9 cellular contexts compared by ENCODE assay signal in the genomic region with DNA sequence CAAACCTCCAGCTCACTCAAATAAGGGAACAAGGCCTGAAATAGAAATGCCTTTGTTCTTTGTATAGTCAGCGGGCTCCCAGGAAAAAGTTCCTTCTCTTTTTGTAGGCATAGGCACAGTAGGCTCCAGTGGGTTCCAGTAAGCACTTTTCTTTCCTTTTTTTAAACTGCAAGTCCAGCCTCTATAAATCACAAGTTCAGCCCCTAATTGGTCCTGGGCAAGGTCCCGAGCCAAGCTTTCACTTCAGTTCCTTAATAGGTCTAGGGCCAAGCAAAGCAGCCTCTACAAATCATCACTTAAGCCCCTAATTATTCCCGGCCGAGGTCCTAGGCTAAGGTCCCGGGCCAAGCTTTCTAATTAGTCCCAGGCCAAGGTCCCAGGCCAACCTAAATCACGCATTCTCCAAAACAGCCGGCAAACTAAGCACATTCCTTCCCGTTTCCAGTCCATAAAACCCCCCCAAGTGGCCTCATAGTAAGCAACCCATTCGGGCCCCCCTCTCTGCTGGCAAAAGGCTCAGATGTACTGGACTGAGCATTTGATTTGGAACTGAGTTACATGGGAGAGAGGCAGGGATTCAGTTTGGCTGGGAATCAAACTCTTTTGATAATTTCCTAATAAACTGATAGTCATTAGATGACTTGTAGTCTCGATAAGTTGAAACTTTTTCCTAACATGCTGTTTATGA. TPM values are rescaled to one million over a fixed set of nuclear protein-coding genes. Genes with fewer than 3 reads are reported as not detected.
DNase-seq lines count a peak whose midpoint lies in the region; ATAC-seq and TF ChIP-seq lines count a peak whose summit lies in the region.
"Not testable (repeated sequence)": the region's sequence is repeated elsewhere in the genome, so short reads cannot be mapped to it uniquely, and the experiment has no call there.
"Had no signal": no experiment of that assay in that cellular context is flagged by ENCODE, and none has a peak within 500 bp of the region (broad histone marks: within the 10 kb centered on the region; RNA-seq: fewer than 3 reads in every experiment).

No MANE protein-coding gene starts in this region.

- H3K4me1 Mint-ChIP-seq in nephron progenitor cell: peaks cover 17% of the 10 kb centered on the region

- H3K9ac ChIP-seq in iPS-18a (ENCODE audit: low read length); subcutaneous abdominal adipose tissue (ENCODE audit: low read length in 5 of 5): not testable (repeated sequence)

- H3K4me3 ChIP-seq in AG10803 (ENCODE audit: low read length) (peak overlapping the region; percentile 15; the same call in 1 of the 2 replicates), HFF-Myc (replicated peaks; ENCODE audit: low read depth, low read length) (peak overlapping the region; percentile 21), Panc1 (ENCODE audit: low read depth in 2 of 2, low read length in 2 of 2) (peak overlapping the region; percentile 62 to 71), fibroblast of mammary gland (ENCODE audit: control insufficient read depth, low read depth, low read length) (peak overlapping the region; percentile 23), iPS-18a (ENCODE audit: low read length) (peak overlapping the region; percentile 79), subcutaneous abdominal adipose tissue (ENCODE audit: low read depth in 1 of 5, low read length in 5 of 5) (peak overlapping the region in 3 of 5 donors; percentile 16 to 48 (median 24))

- ATAC-seq in Panc1: not testable (repeated sequence)

- peaks cover 14% of the 10 kb centered on the region for H3K9me3 Mint-ChIP-seq in nephron progenitor cell

- DNase-seq in AG10803 (ENCODE audit: low read depth) (peak; percentile 48), astrocyte of the hippocampus (ENCODE audit: low read depth, low spot score) (peak; percentile 62), fibroblast of mammary gland (ENCODE audit: low read depth) (peak; percentile 26), nephron progenitor cell (peak; percentile 42)
- DNase-seq in HFF-Myc (ENCODE audit: extremely low read depth, low read depth); Panc1 (ENCODE audit: low read depth, low spot score): not testable (repeated sequence)

- not testable (repeated sequence) for BruUV-seq in Panc1 (replicated peaks; lab: Mats Ljungman, UMichigan)

- peak overlapping the region; percentile 93 for H3K27ac Mint-ChIP-seq in nephron progenitor cell

- CTCF ChIA-PET in Panc1 (lab: Charles Lee): interaction anchor here (0.7 kb wide), 1 partner anchor 208 kb away, joined by 3 read pairs; no protein-coding TSS in a partner anchor

- POLR2A ChIA-PET in Panc1 (lab: Charles Lee): interaction anchor here (0.6 kb wide), 1 partner anchor 216 kb away, joined by 4 read pairs; no protein-coding TSS in a partner anchor

- TF ChIP-seq CTCF in AG10803 (conservative IDR thresholded peaks at IDR 0.05; ENCODE audit: low read length); HFF-Myc (IDR thresholded peaks at IDR 0.05; ENCODE audit: low read depth, low read length, missing control alignments); Panc1 (IDR thresholded peaks at IDR 0.05); fibroblast of mammary gland (conservative IDR thresholded peaks at IDR 0.05; ENCODE audit: control insufficient read depth, insufficient read depth, low read depth, low read length); nephron progenitor cell (IDR thresholded peaks at IDR 0.05): not testable (repeated sequence)

- not testable (repeated sequence) for H3K9me3 ChIP-seq in Panc1 (ENCODE audit: control insufficient read depth, insufficient read depth, low read depth, low read length); iPS-18a (ENCODE audit: control insufficient read depth, low read depth, low read length); subcutaneous abdominal adipose tissue (ENCODE audit: control insufficient read depth in 5 of 5, low read length in 5 of 5)

- in situ Hi-C loops in Panc1 (cut with HindIII; ENCODE audit: low pct_unique_long_range_greater_than_20kb, low sequenced_read_pairs): loop anchor here (25.0 kb wide), 1 partner anchor 204 kb away; the partner anchor contains the start of gene DUSP12

- peaks cover 13% of the 10 kb centered on the region for H3K4me1 ChIP-seq in Panc1 (ENCODE audit: control insufficient read depth, insufficient read depth, low read length)
- H3K4me1 ChIP-seq in iPS-18a (ENCODE audit: control insufficient read depth, low read depth, low read length): not testable (repeated sequence)
- H3K4me1 ChIP-seq in subcutaneous abdominal adipose tissue (ENCODE audit: control insufficient read depth in 5 of 5, insufficient read depth in 5 of 5, low read length in 5 of 5): peaks cover 0 to 21% (median 18%) of the 10 kb centered on the region in 5 donors

- not testable (repeated sequence) for H3K36me3 ChIP-seq in Panc1 (ENCODE audit: control insufficient read depth, insufficient read depth, low read length); iPS-18a (ENCODE audit: control insufficient read depth, low read depth, low read length); subcutaneous abdominal adipose tissue (ENCODE audit: control insufficient read depth in 5 of 5, insufficient read depth in 5 of 5, low read length in 5 of 5)

- intact Hi-C loops in Panc1 (cut with micrococcal nuclease; ENCODE audit: unreplicated experiment): loop anchor here (10.0 kb wide), 1 partner anchor 212 kb away; the partner anchor contains the start of gene DUSP12

- H3K27me3 ChIP-seq in Panc1 (ENCODE audit: control insufficient read depth, insufficient read depth, low read length); iPS-18a (ENCODE audit: control insufficient read depth, insufficient read depth, low read length); subcutaneous abdominal adipose tissue (ENCODE audit: control insufficient read depth in 5 of 5, insufficient read depth in 4 of 5, low read length in 5 of 5): not testable (repeated sequence)

- H3K4me3 Mint-ChIP-seq in nephron progenitor cell: peak overlapping the region; percentile 93

- not testable (repeated sequence) for H3K36me3 Mint-ChIP-seq in nephron progenitor cell (ENCODE audit: low read depth)

- H3K27me3 Mint-ChIP-seq in nephron progenitor cell (ENCODE audit: low read depth, poor library complexity): peaks cover 34% of the 10 kb centered on the region

- H3K27ac ChIP-seq in Panc1 (ENCODE audit: low read length) (peak overlapping the region; percentile 68; the same call in 1 of the 2 replicates), subcutaneous abdominal adipose tissue (ENCODE audit: low read depth, low read length) (peak overlapping the region; percentile 69)
- H3K27ac ChIP-seq in iPS-18a (ENCODE audit: low read length): not testable (repeated sequence)

RNA-seq across cellular contexts. Expression of gene HSPA6, which starts 8.7 kb away (rescaled TPM):
- 0.44 TPM for total RNA-seq in Panc1 (2021; ENCODE audit: unreplicated experiment)
- 0.42 TPM for polyA plus RNA-seq in Panc1 (2012; ENCODE audit: insufficient read length)

RNA-seq across cellular contexts. Expression of gene FCGR3A, which starts 16.6 kb away (rescaled TPM):
- 0.13 TPM for total RNA-seq in Panc1 (2021; ENCODE audit: unreplicated experiment)
- polyA plus RNA-seq in Panc1 (2012; ENCODE audit: insufficient read length): not detected
- total RNA-seq: SJSA1 had no signal

RNA-seq across cellular contexts. Expression of gene FCGR2A, which starts 27.8 kb away (rescaled TPM):
- 0.28 TPM for total RNA-seq in Panc1 (2021; ENCODE audit: unreplicated experiment)
- polyA plus RNA-seq in Panc1 (2012; ENCODE audit: insufficient read length): not detected

Comparison
In these comparisons a context has a peak if more than half of its experiments do, and no peak if none do; other contexts are left out.
1. H3K4me3 ChIP-seq: peak in every context shown above with its lines; median percentile 79 in iPS-18a; 66 in Panc1; 24 in subcutaneous abdominal adipose tissue; 23 in fibroblast of mammary gland; 21 in HFF-Myc; 15 in AG10803.